Comparison of ENCODE assay signal across 21 cellular contexts in the genomic region with DNA sequence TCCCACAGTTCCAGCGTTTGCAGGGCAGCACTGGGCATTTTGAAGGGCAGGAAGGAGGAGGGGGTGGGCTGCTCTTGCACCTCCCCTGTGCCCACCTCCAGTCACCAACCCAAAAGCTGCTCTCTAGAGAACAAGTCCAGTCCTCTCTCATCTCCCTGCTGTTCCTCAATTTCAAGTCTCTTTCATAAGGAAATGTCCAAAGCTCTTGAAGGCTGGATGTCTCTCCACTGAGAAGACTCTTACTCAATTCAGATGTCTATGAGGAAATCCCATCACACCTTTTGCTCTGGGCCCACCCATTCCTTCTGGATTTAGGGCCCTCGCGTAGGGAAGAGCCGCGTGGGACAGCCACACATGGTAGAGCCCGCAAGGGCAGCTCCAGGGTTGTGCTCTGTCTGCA. TPM values are rescaled to one million over a fixed set of nuclear protein-coding genes. Genes with fewer than 3 reads are reported as not detected.
DNase-seq lines count a peak whose midpoint lies in the region; ATAC-seq and TF ChIP-seq lines count a peak whose summit lies in the region.
"Had no signal": no experiment of that assay in that cellular context is flagged by ENCODE, and none has a peak within 500 bp of the region (broad histone marks: within the 10 kb centered on the region; RNA-seq: fewer than 3 reads in every experiment).

No MANE protein-coding gene starts in this region.

- 79% methylated on average over 6 of the region's 6 CpGs for WGBS in hepatocyte (ENCODE audit: low lambda C conversion rate, missing lambda C conversion rate)
- 44 to 65% (median 62%) methylated on average over 6 of the region's 6 CpGs for WGBS in spleen, 5 donors

- H3K4me3 Mint-ChIP-seq in T-cell = no peak overlapping the region
- no peak overlapping the region for H3K4me3 Mint-ChIP-seq in T-helper 2 cell treated with Interferon-gamma antibody and Interleukin-4, amounts not matched to agents 5 μg/mL and 100 μg/mL, for 36 hours
- H3K4me3 Mint-ChIP-seq: activated naive CD8-positive, alpha-beta T cell treated with anti-CD3 and anti-CD28 coated beads, Interleukin-2, amount 10 ng/mL, durations not matched to agents 7 days and 5 days; effector memory CD8-positive, alpha-beta T cell; stimulated activated naive CD8-positive, alpha-beta T cell treated with anti-CD3 and anti-CD28 coated beads, Interleukin-15, amount 100 ng/mL, for 72 hours had no signal

- H3K4me1 Mint-ChIP-seq in T-cell = peaks cover 29 to 45% (median 34%) of the 10 kb centered on the region in 3 donors
- peaks cover 58% of the 10 kb centered on the region for H3K4me1 Mint-ChIP-seq in T-helper 2 cell treated with Interferon-gamma antibody and Interleukin-4, amounts not matched to agents 5 μg/mL and 100 μg/mL, for 36 hours (ENCODE audit: low read depth)

- H3K27me3 ChIP-seq in SJCRH30 (no peaks in the 10 kb centered on the region), hepatocyte (no peaks in the 10 kb centered on the region), spleen (replicated peaks in 1 of 7) (no peaks in the 10 kb centered on the region)
- H3K27me3 ChIP-seq: transverse colon had no signal

- H3K9me3 ChIP-seq in SJCRH30 (replicated peaks) = no peaks in the 10 kb centered on the region
- no peaks in the 10 kb centered on the region for H3K9me3 ChIP-seq in hepatocyte (ENCODE audit: low read depth)
- no peaks in the 10 kb centered on the region for H3K9me3 ChIP-seq in spleen
- H3K9me3 ChIP-seq: transverse colon had no signal

- H3K27ac Mint-ChIP-seq in T-cell = no peak overlapping the region
- no peak overlapping the region for H3K27ac Mint-ChIP-seq in T-helper 2 cell treated with Interferon-gamma antibody and Interleukin-4, amounts not matched to agents 5 μg/mL and 100 μg/mL, for 36 hours
- H3K27ac Mint-ChIP-seq: activated naive CD8-positive, alpha-beta T cell treated with anti-CD3 and anti-CD28 coated beads, Interleukin-2, amount 10 ng/mL, durations not matched to agents 7 days and 5 days had no signal

- ATAC-seq in GM21423 (IDR thresholded peaks at IDR 0.05; ENCODE audit: unreplicated experiment) (no peak), T-cell (replicated peaks in 1 of 4) (no peak)
- ATAC-seq: activated CD4-positive, CD25-positive, alpha-beta regulatory T cell treated with anti-CD3 and anti-CD28 coated beads, Interleukin-2, amount 50 U/mL, for 24 hours; effector memory CD8-positive, alpha-beta T cell; stimulated activated naive CD8-positive, alpha-beta T cell treated with anti-CD3 and anti-CD28 coated beads, Interleukin-15, amount 100 ng/mL, for 72 hours had no signal

- H3K9me2 ChIP-seq in hepatocyte (replicated peaks; ENCODE audit: insufficient read depth) = no peaks in the 10 kb centered on the region

- H3K4me3 ChIP-seq in SJCRH30 = no peak overlapping the region
- H3K4me3 ChIP-seq in hepatocyte = no peak overlapping the region
- H3K4me3 ChIP-seq in spleen = peak overlapping the region in 1 of 8 donors; percentile 25
- H3K4me3 ChIP-seq: transverse colon had no signal

- POLR2A ChIA-PET in T-cell (lab: Charles Lee) = interaction anchor here in 1 of 2 donors (0.6 kb wide), 1 partner anchor 16 kb away, joined by 7 read pairs; no protein-coding TSS in a partner anchor

- H2AFZ ChIP-seq in hepatocyte = no peak overlapping the region

- no peaks in the 10 kb centered on the region for H3K9me3 Mint-ChIP-seq in T-cell
- H3K9me3 Mint-ChIP-seq in T-helper 2 cell treated with Interferon-gamma antibody and Interleukin-4, amounts not matched to agents 5 μg/mL and 100 μg/mL, for 36 hours = no peaks in the 10 kb centered on the region
- H3K9me3 Mint-ChIP-seq: activated naive CD8-positive, alpha-beta T cell treated with anti-CD3 and anti-CD28 coated beads, Interleukin-2, amount 10 ng/mL, durations not matched to agents 7 days and 5 days; effector memory CD8-positive, alpha-beta T cell had no signal

- no peaks in the 10 kb centered on the region for H3K36me3 ChIP-seq in SJCRH30
- H3K36me3 ChIP-seq in hepatocyte (replicated peaks; ENCODE audit: insufficient read depth, low read depth) = no peaks in the 10 kb centered on the region
- H3K36me3 ChIP-seq in spleen = no peaks in the 10 kb centered on the region
- H3K36me3 ChIP-seq: transverse colon had no signal

- no peaks in the 10 kb centered on the region for H4K20me1 ChIP-seq in hepatocyte (ENCODE audit: insufficient read depth, poor library complexity, severe bottlenecking)

- CTCF ChIA-PET in T-cell (lab: Charles Lee) = interaction anchor here in 1 of 2 donors (0.6 kb wide), 1 partner anchor 72 kb away, joined by 3 read pairs; no protein-coding TSS in a partner anchor

- H3K27me3 Mint-ChIP-seq in T-cell = no peaks in the 10 kb centered on the region
- no peaks in the 10 kb centered on the region for H3K27me3 Mint-ChIP-seq in T-helper 2 cell treated with Interferon-gamma antibody and Interleukin-4, amounts not matched to agents 5 μg/mL and 100 μg/mL, for 36 hours (ENCODE audit: low read depth)
- H3K27me3 Mint-ChIP-seq: activated naive CD8-positive, alpha-beta T cell treated with anti-CD3 and anti-CD28 coated beads, Interleukin-2, amount 10 ng/mL, durations not matched to agents 7 days and 5 days; effector memory CD8-positive, alpha-beta T cell; stimulated activated naive CD8-positive, alpha-beta T cell treated with anti-CD3 and anti-CD28 coated beads, Interleukin-15, amount 100 ng/mL, for 72 hours had no signal

- TF ChIP-seq CTCF in hepatocyte (IDR thresholded peaks at IDR 0.05; ENCODE audit: poor library complexity) (no peak), spleen (IDR thresholded peaks at IDR 0.05 in 8 of 11, conservative IDR thresholded peaks at IDR 0.05 in 3 of 11) (no peak)

- H3K4me2 ChIP-seq in hepatocyte = no peak overlapping the region

- intact Hi-C loops in spleen (cut with DNase I; ENCODE audit: low total_unique reads) = loop anchor here (10.0 kb wide), 2 partner anchors 48 to 128 kb away; a partner anchor contains a TSS

- H3K4me1 ChIP-seq in SJCRH30 (peaks cover 24% of the 10 kb centered on the region), hepatocyte (ENCODE audit: insufficient read depth) (peaks cover 8% of the 10 kb centered on the region), spleen (peaks cover 0 to 72% (median 31%) of the 10 kb centered on the region in 6 donors)

- H3K27ac ChIP-seq in SJCRH30 (peak overlapping the region; percentile 37; the same call in 1 of the 2 replicates), hepatocyte (peak overlapping the region; percentile 81), spleen (peak overlapping the region in 7 of 8 donors; percentile 44 to 90 (median 88))

- no peak for TF ChIP-seq POLR2A in spleen (IDR thresholded peaks at IDR 0.05)

- H3K79me2 ChIP-seq in hepatocyte = peaks cover 6% of the 10 kb centered on the region

- peak; percentile 14 to 21 for DNase-seq in Kasumi-1 (lab: John Stamatoyannopoulos, UW)
- DNase-seq in SJCRH30 = no peak
- DNase-seq in hepatocyte (ENCODE audit: low spot score) = no peak
- no peak for DNase-seq in spleen
- no peak for DNase-seq in NCI-H1417 (lab: John Stamatoyannopoulos, UW)
- DNase-seq in T-cell = no peak
- no peak for DNase-seq in T-helper 2 cell treated with Interferon-gamma antibody and Interleukin-4, amounts not matched to agents 5 μg/mL and 100 μg/mL, for 36 hours (ENCODE audit: low spot score)
- DNase-seq: activated CD8-positive, alpha-beta memory T cell treated with anti-CD3 and anti-CD28 coated beads for 24 hours; activated naive CD8-positive, alpha-beta T cell treated with anti-CD3 and anti-CD28 coated beads, Interleukin-2, amount 10 ng/mL, durations not matched to agents 7 days and 5 days; DMS79 treated with DMSO at 0.1 percent for 48 hours; effector memory CD8-positive, alpha-beta T cell; KG1; left colon; NCI-H1105; NCI-H69; stimulated activated CD4-positive, alpha-beta T cell treated with anti-CD3 and anti-CD28 coated beads, Interleukin-2, amount 100 ng/mL, for 48 hours; stimulated activated naive CD8-positive, alpha-beta T cell treated with anti-CD3 and anti-CD28 coated beads, Interleukin-15, amount 100 ng/mL, for 72 hours; transverse colon had no signal

- H3K36me3 Mint-ChIP-seq in T-cell = peaks cover 4% of the 10 kb centered on the region
- H3K36me3 Mint-ChIP-seq in T-helper 2 cell treated with Interferon-gamma antibody and Interleukin-4, amounts not matched to agents 5 μg/mL and 100 μg/mL, for 36 hours (ENCODE audit: low read depth) = peaks cover 8% of the 10 kb centered on the region
- H3K36me3 Mint-ChIP-seq: activated naive CD8-positive, alpha-beta T cell treated with anti-CD3 and anti-CD28 coated beads, Interleukin-2, amount 10 ng/mL, durations not matched to agents 7 days and 5 days had no signal

RNA-seq across cellular contexts. Expression of a gene that starts 31.7 kb away (rescaled TPM):
- 68.3 and 74.8 TPM in 2 replicates for total RNA-seq in SJCRH30 (2014; rRNA removed; shearing (Covaris generic))
- 47.6 TPM in 2 replicates for total RNA-seq in hepatocyte
- polyA plus RNA-seq in hepatocyte = 44.9 and 54.6 TPM in 2 replicates
- total RNA-seq in spleen = 10 to 100 TPM; 31.4 to 39.9 (median 33.6) TPM
- 10 to 100 TPM; 41.5 to 47.7 (median 44.2) TPM for polyA plus RNA-seq in spleen
- total RNA-seq in T-cell = 10 to 100 TPM; 30.1 to 46.1 (median 41.1) TPM

RNA-seq across cellular contexts. Expression of a gene that starts 44.8 kb away (rescaled TPM):
- 2.3 TPM in 2 replicates for total RNA-seq in SJCRH30 (2014; rRNA removed; shearing (Covaris generic))
- 48.6 and 57.0 TPM in 2 replicates for total RNA-seq in hepatocyte
- 45.9 and 56.5 TPM in 2 replicates for polyA plus RNA-seq in hepatocyte
- 100 to 1,000 TPM in 5 of 7 donors, 10 to 100 TPM in 2; 71.2 to 194 (median 106) TPM for total RNA-seq in spleen
- polyA plus RNA-seq in spleen = 10 to 100 TPM; 54.9 to 64.6 (median 55.0) TPM
- total RNA-seq in T-cell = 10 to 100 TPM; 40.3 to 60.9 (median 50.7) TPM
- polyA plus RNA-seq: neural cell had no signal

RNA-seq across cellular contexts. Expression of a gene that starts 46.2 kb away (rescaled TPM):
- total RNA-seq in SJCRH30 (2014; rRNA removed; shearing (Covaris generic)) = 2.3 and 3.0 TPM in 2 replicates
- 0.28 and 0.43 TPM in 2 replicates for total RNA-seq in hepatocyte
- polyA plus RNA-seq in hepatocyte = 0.29 and 0.36 TPM in 2 replicates
- total RNA-seq in spleen = 1 to 10 TPM in 4 of 7 donors, under 1 TPM in 3; 0.57 to 1.9 (median 1.2) TPM
- under 1 TPM; 0.21 to 0.76 (median 0.38) TPM for polyA plus RNA-seq in spleen
- total RNA-seq in T-cell = 1 to 10 TPM in 3 of 5 donors, under 1 TPM in 2; 0.58 to 1.4 (median 1.0) TPM

Comparison
In these comparisons a context has a peak if more than half of its experiments do, and no peak if none do; other contexts are left out.
1. DNase-seq: peak in Kasumi-1 (2 of 2); none in SJCRH30 (0 of 2), hepatocyte (single experiment), spleen (single experiment), NCI-H1417 (0 of 3), T-cell (0 of 34) and T-helper 2 cell treated with Interferon-gamma antibody and Interleukin-4, amounts not matched to agents 5 μg/mL and 100 μg/mL, for 36 hours (single experiment).
2. H3K27ac ChIP-seq: peak in every context shown above with its lines; median percentile 88 in spleen; 81 in hepatocyte; 37 in SJCRH30.
3. RNA of a gene that starts 44.8 kb away (total RNA-seq): 71.2 to 194 TPM in spleen, 48.6 to 57.0 TPM in hepatocyte and 40.3 to 60.9 TPM in T-cell; 2.3 TPM in SJCRH30; every median in the first group is over 10 times any median in the second.